Comparison of ENCODE assay signal across 24 cellular contexts in genomic region chr3:87305517-87305916, GRCh38.
"Had no signal": no experiment of that assay in that cellular context is flagged by ENCODE, and none has a peak within 500 bp of the region (broad histone marks: within the 10 kb centered on the region; RNA-seq: fewer than 3 reads in every experiment).

No MANE protein-coding gene starts in this region.

- H3K36me3 ChIP-seq: neural progenitor cell, ovary, right lobe of liver, sigmoid colon, stomach, thoracic aorta, thyroid gland, transverse colon, upper lobe of right lung, vagina had no signal

- H3K9ac ChIP-seq: neural progenitor cell, parathyroid adenoma had no signal

- H3K4me3 ChIP-seq: neural progenitor cell, ovary, psoas muscle, right lobe of liver, sigmoid colon, stomach, thoracic aorta, thyroid gland, transverse colon, upper lobe of right lung, vagina had no signal

- DNase-seq: natural killer cell; occipital lobe; ovary; posterior cingulate gyrus; psoas muscle; right cardiac atrium; right lobe of liver; sigmoid colon; small intestine; stimulated activated CD4-positive, alpha-beta T cell treated with anti-CD3 and anti-CD28 coated beads, Interleukin-15, amount 100 ng/mL, for 24 hours; stimulated activated CD4-positive, alpha-beta T cell treated with anti-CD3 and anti-CD28 coated beads, Interleukin-2, amount 100 ng/mL, for 24 hours; stimulated activated CD4-positive, alpha-beta T cell treated with anti-CD3 and anti-CD28 coated beads, Interleukin-2, amount 100 ng/mL, for 48 hours; stimulated activated CD4-positive, alpha-beta T cell treated with anti-CD3 and anti-CD28 coated beads, Interleukin-4, amount 100 ng/mL, for 24 hours; stimulated activated naive B cell treated with anti-CD40 and anti-IgM and Interleukin-4, amounts not matched to agents 10 μg/mL and 1 μg/mL and 100 μg/mL, for 72 hours; stimulated activated naive CD4-positive, alpha-beta T cell treated with Interleukin-2 at 50 U/mL for 16 hours; stomach; thyroid gland; transverse colon; upper lobe of right lung had no signal

- H3K9me3 ChIP-seq: ovary, psoas muscle, right lobe of liver, sigmoid colon, stomach, thoracic aorta, thyroid gland, transverse colon, upper lobe of right lung, vagina had no signal

- H3K27ac ChIP-seq: neural progenitor cell, ovary, parathyroid adenoma, psoas muscle, right lobe of liver, sigmoid colon, stomach, thoracic aorta, thyroid gland, transverse colon, upper lobe of right lung, vagina had no signal

- ATAC-seq: natural killer cell; psoas muscle; right cardiac atrium; right lobe of liver; stimulated activated effector memory CD8-positive, alpha-beta T cell treated with anti-CD3 and anti-CD28 coated beads, Interleukin-12 subunit alpha, Interleukin-12 subunit beta, amount 100 ng/mL, for 72 hours; stimulated activated naive B cell treated with anti-CD40 and anti-IgM and Interleukin-4, amounts not matched to agents 10 μg/mL and 1 μg/mL and 100 μg/mL, for 72 hours; upper lobe of right lung had no signal
